ENCODE assay signal across 15 cellular contexts in the genomic region with DNA sequence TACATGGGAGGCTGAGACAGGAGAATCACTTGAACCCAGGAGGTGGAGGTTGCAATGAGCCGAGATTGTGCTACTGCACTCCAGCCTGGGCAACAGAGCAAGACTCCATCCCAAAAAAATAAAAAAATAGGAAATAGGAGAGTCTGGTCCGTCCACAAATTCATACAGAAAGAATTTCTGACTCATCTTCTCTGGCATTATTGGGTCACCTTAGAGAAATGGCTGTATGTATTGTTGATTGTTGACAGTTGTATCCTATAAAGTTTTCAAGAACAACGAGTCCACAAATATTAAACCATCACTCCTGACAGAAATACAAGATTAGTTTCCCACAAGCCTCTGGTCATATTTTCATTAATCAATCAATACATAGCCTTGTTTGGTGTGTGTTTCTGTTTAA.
"Had no signal": no experiment of that assay in that cellular context is flagged by ENCODE, and none has a peak within 500 bp of the region (broad histone marks: within the 10 kb centered on the region; RNA-seq: fewer than 3 reads in every experiment).

No MANE protein-coding gene starts in this region.

- FAIRE-seq: endometrium had no signal

- H3K4me1 ChIP-seq: lower lobe of right lung had no signal

- H3K27me3 ChIP-seq: brain microvascular endothelial cell, dorsolateral prefrontal cortex, neutrophil had no signal

- H3K4me3 Mint-ChIP-seq: activated naive CD4-positive, alpha-beta T cell treated with anti-CD3 and anti-CD28 coated beads, Interleukin-2, amount 50 U/mL, for 24 hours; naive thymus-derived CD4-positive, alpha-beta T cell; stimulated activated naive CD8-positive, alpha-beta T cell treated with anti-CD3 and anti-CD28 coated beads, Interleukin-15, amount 100 ng/mL, for 72 hours had no signal

- H3K9me3 ChIP-seq: neutrophil, thoracic aorta had no signal

- H3K4me3 ChIP-seq: dorsolateral prefrontal cortex, lower lobe of right lung, skin epidermis, thoracic aorta had no signal

- H3K27ac ChIP-seq: brain microvascular endothelial cell, dorsolateral prefrontal cortex, lower lobe of right lung, neutrophil, skin epidermis, thoracic aorta had no signal

- H3K27me3 Mint-ChIP-seq: activated naive CD4-positive, alpha-beta T cell treated with anti-CD3 and anti-CD28 coated beads, Interleukin-2, amount 50 U/mL, for 24 hours; stimulated activated naive CD8-positive, alpha-beta T cell treated with anti-CD3 and anti-CD28 coated beads, Interleukin-15, amount 100 ng/mL, for 72 hours had no signal

- H3K36me3 ChIP-seq: brain microvascular endothelial cell, lower lobe of right lung, neutrophil, thoracic aorta had no signal

- H3K4me1 Mint-ChIP-seq: activated naive CD4-positive, alpha-beta T cell treated with anti-CD3 and anti-CD28 coated beads, Interleukin-2, amount 50 U/mL, for 24 hours; naive thymus-derived CD4-positive, alpha-beta T cell; stimulated activated naive CD8-positive, alpha-beta T cell treated with anti-CD3 and anti-CD28 coated beads, Interleukin-15, amount 100 ng/mL, for 72 hours had no signal

- DNase-seq: activated CD4-positive, alpha-beta T cell treated with anti-CD3 and anti-CD28 coated beads, Interleukin-2, amount 50 U/mL, for 1 hour; brain microvascular endothelial cell; dorsolateral prefrontal cortex; hippocampal formation; lower lobe of right lung; naive thymus-derived CD4-positive, alpha-beta T cell; retina; stimulated activated CD4-positive, alpha-beta T cell treated with anti-CD3 and anti-CD28 coated beads, Interleukin-4, amount 100 ng/mL, for 4 hours; stimulated activated naive CD8-positive, alpha-beta T cell treated with anti-CD3 and anti-CD28 coated beads, Interleukin-15, amount 100 ng/mL, for 72 hours; T-helper 2 cell had no signal

- H3K27ac Mint-ChIP-seq: activated naive CD4-positive, alpha-beta T cell treated with anti-CD3 and anti-CD28 coated beads, Interleukin-2, amount 50 U/mL, for 24 hours; naive thymus-derived CD4-positive, alpha-beta T cell; stimulated activated naive CD8-positive, alpha-beta T cell treated with anti-CD3 and anti-CD28 coated beads, Interleukin-15, amount 100 ng/mL, for 72 hours had no signal
